ENCODE assay signal across 8 cellular contexts in genomic region chr16:29227756-29228663, GRCh38.
A peak's percentile ranks its signal among the peaks of the same experiment; 100 is the strongest.
DNase-seq lines count a peak whose midpoint lies in the region; ATAC-seq and TF ChIP-seq lines count a peak whose summit lies in the region.
"Not testable (repeated sequence)": the region's sequence is repeated elsewhere in the genome, so short reads cannot be mapped to it uniquely, and the experiment has no call there.

No MANE protein-coding gene starts in this region.

- not testable (repeated sequence) for H3K27ac Mint-ChIP-seq in activated T-cell treated with anti-CD3 and anti-CD28 coated beads, Interleukin-2, amount 50 U/mL, for 24 hours
- peak overlapping the region; percentile 72 for H3K27ac Mint-ChIP-seq in memory B cell

- H3K4me3 ChIP-seq in BE2C (ENCODE audit: low read depth, low read length), result not testable (repeated sequence)

- H3K9me3 Mint-ChIP-seq in activated T-cell treated with anti-CD3 and anti-CD28 coated beads, Interleukin-2, amount 50 U/mL, for 24 hours; memory B cell: not testable (repeated sequence)

- ATAC-seq in memory B cell (ENCODE audit: low read depth), result peak; percentile 100

- H3K4me3 Mint-ChIP-seq in activated T-cell treated with anti-CD3 and anti-CD28 coated beads, Interleukin-2, amount 50 U/mL, for 24 hours; memory B cell: not testable (repeated sequence)

- in situ Hi-C loops in SK-MEL-5 (cut with HindIII; ENCODE audit: low pct_unique_long_range_greater_than_20kb, low sequenced_read_pairs), result not testable (repeated sequence)

- TF ChIP-seq CTCF in BE2C (IDR thresholded peaks at IDR 0.05; ENCODE audit: low read depth, low read length), result peak; percentile 51

- not testable (repeated sequence) for H3K36me3 Mint-ChIP-seq in activated T-cell treated with anti-CD3 and anti-CD28 coated beads, Interleukin-2, amount 50 U/mL, for 24 hours (ENCODE audit: low read depth); memory B cell

- not testable (repeated sequence) for H3K9me3 ChIP-seq in BE2C

- H3K27me3 ChIP-seq in BE2C, result not testable (repeated sequence)

- DNase-seq in BE2C, result peak; percentile 77
- peak; percentile 58 for DNase-seq in H4 (ENCODE audit: low spot score)
- peak; percentile 7 for DNase-seq in NCI-H1417 treated with DMSO at 0.1 percent for 48 hours (lab: John Stamatoyannopoulos, UW)
- DNase-seq in SK-MEL-5 (ENCODE audit: low read depth, low spot score), result peak; percentile 56
- peak; percentile 64 for DNase-seq in activated T-cell treated with anti-CD3 and anti-CD28 coated beads, Interleukin-2, amount 50 U/mL, for 24 hours
- peak; percentile 54 to 63 for DNase-seq in erythroblast (lab: John Stamatoyannopoulos, UW)
- peak; percentile 52 to 58 for DNase-seq in memory B cell (ENCODE audit: low spot score in 2 of 2)
- DNase-seq in stimulated activated CD4-positive, alpha-beta T cell treated with anti-CD3 and anti-CD28 coated beads, Interleukin-4, amount 100 ng/mL, for 48 hours (ENCODE audit: low read depth in 2 of 2), result peak; percentile 17 to 23

- not testable (repeated sequence) for H3K27me3 Mint-ChIP-seq in activated T-cell treated with anti-CD3 and anti-CD28 coated beads, Interleukin-2, amount 50 U/mL, for 24 hours; memory B cell

- not testable (repeated sequence) for TF ChIP-seq POLR2A in erythroblast (IDR thresholded peaks at IDR 0.05; ENCODE audit: low read length)

- H3K4me1 Mint-ChIP-seq in activated T-cell treated with anti-CD3 and anti-CD28 coated beads, Interleukin-2, amount 50 U/mL, for 24 hours (ENCODE audit: low read depth), result peaks cover 20% of the 10 kb centered on the region
- not testable (repeated sequence) for H3K4me1 Mint-ChIP-seq in memory B cell

- H3K4me1 ChIP-seq in BE2C, result not testable (repeated sequence)

- not testable (repeated sequence) for H3K36me3 ChIP-seq in BE2C

Comparison
In these comparisons a context has a peak if more than half of its experiments do, and no peak if none do; other contexts are left out.
1. DNase-seq: peak in every context shown above with its lines; median percentile 77 in BE2C; 64 in activated T-cell treated with anti-CD3 and anti-CD28 coated beads, Interleukin-2, amount 50 U/mL, for 24 hours; 58 in erythroblast; 58 in H4; 56 in SK-MEL-5; 55 in memory B cell; 20 in stimulated activated CD4-positive, alpha-beta T cell treated with anti-CD3 and anti-CD28 coated beads, Interleukin-4, amount 100 ng/mL, for 48 hours; 7 in NCI-H1417 treated with DMSO at 0.1 percent for 48 hours.